In the genomic region with DNA sequence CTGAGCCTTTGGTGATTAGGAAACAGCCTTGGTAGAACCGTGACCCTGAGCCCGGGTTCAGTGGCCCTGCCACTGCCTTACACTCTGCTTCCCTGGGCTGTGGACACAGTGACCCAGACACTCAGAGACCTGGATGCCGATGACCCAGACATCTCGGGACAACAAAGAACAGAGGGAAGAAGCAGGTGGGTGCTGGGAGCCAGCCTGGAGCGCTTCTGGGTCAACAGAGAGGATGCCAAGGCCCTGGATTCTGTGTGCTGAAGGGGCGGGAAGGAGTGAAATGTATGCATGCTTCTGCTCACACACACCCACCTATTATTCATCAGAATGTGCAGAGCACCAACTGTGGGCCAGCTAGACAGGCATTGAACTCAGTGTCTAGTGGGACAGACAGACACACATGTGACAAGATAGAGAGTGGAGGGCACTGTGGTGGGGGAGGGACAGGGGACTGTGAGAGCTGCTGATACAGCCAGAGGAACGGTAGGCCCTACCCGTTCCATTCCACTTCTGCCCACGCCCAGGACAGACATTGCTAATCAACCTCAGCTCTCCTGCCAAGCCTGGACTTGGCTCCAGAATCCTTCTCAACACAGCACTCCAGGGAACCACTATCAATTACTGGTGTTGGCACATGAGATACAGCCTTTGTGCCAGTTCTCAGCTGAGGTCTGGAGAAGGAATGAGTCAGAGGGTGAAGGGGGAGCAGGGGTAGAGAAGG, we compare ENCODE assay signal across 1 cellular context.
TF ChIP-seq lines count a peak whose summit lies in the region.

No MANE protein-coding gene starts in this region.

TF ChIP-seq in HCT116, 20 proteins besides CTCF, POLR2A, EP300 and RAD21 (continued from another document):
- no peak for TF ChIP-seq SRF (IDR thresholded peaks at IDR 0.05; ENCODE audit: low read depth)
- TF ChIP-seq, protein P1, sequence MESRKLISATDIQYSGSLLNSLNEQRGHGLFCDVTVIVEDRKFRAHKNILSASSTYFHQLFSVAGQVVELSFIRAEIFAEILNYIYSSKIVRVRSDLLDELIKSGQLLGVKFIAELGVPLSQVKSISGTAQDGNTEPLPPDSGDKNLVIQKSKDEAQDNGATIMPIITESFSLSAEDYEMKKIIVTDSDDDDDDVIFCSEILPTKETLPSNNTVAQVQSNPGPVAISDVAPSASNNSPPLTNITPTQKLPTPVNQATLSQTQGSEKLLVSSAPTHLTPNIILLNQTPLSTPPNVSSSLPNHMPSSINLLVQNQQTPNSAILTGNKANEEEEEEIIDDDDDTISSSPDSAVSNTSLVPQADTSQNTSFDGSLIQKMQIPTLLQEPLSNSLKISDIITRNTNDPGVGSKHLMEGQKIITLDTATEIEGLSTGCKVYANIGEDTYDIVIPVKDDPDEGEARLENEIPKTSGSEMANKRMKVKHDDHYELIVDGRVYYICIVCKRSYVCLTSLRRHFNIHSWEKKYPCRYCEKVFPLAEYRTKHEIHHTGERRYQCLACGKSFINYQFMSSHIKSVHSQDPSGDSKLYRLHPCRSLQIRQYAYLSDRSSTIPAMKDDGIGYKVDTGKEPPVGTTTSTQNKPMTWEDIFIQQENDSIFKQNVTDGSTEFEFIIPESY (IDR thresholded peaks at IDR 0.05; ENCODE audit: extremely low read depth, insufficient replicate concordance, low read length), result no peak
- TF ChIP-seq EZH2 (IDR thresholded peaks at IDR 0.05), result no peak
- no peak for TF ChIP-seq POLR2AphosphoS5 (IDR thresholded peaks at IDR 0.05; ENCODE audit: low read depth, low read length)
- no peak for TF ChIP-seq EGR1 (IDR thresholded peaks at IDR 0.05; ENCODE audit: low read depth)
- no peak for TF ChIP-seq SIN3A (IDR thresholded peaks at IDR 0.05; ENCODE audit: low read depth)
- TF ChIP-seq, protein P2, sequence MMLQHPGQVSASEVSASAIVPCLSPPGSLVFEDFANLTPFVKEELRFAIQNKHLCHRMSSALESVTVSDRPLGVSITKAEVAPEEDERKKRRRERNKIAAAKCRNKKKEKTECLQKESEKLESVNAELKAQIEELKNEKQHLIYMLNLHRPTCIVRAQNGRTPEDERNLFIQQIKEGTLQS (IDR thresholded peaks at IDR 0.05), result no peak
- TF ChIP-seq ELF1 (IDR thresholded peaks at IDR 0.05; ENCODE audit: borderline replicate concordance, low read depth), result no peak
- no peak for TF ChIP-seq SP1 (IDR thresholded peaks at IDR 0.05; ENCODE audit: low read depth)
- TF ChIP-seq, protein P3, sequence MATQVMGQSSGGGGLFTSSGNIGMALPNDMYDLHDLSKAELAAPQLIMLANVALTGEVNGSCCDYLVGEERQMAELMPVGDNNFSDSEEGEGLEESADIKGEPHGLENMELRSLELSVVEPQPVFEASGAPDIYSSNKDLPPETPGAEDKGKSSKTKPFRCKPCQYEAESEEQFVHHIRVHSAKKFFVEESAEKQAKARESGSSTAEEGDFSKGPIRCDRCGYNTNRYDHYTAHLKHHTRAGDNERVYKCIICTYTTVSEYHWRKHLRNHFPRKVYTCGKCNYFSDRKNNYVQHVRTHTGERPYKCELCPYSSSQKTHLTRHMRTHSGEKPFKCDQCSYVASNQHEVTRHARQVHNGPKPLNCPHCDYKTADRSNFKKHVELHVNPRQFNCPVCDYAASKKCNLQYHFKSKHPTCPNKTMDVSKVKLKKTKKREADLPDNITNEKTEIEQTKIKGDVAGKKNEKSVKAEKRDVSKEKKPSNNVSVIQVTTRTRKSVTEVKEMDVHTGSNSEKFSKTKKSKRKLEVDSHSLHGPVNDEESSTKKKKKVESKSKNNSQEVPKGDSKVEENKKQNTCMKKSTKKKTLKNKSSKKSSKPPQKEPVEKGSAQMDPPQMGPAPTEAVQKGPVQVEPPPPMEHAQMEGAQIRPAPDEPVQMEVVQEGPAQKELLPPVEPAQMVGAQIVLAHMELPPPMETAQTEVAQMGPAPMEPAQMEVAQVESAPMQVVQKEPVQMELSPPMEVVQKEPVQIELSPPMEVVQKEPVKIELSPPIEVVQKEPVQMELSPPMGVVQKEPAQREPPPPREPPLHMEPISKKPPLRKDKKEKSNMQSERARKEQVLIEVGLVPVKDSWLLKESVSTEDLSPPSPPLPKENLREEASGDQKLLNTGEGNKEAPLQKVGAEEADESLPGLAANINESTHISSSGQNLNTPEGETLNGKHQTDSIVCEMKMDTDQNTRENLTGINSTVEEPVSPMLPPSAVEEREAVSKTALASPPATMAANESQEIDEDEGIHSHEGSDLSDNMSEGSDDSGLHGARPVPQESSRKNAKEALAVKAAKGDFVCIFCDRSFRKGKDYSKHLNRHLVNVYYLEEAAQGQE (IDR thresholded peaks at IDR 0.05; ENCODE audit: low read depth), result no peak
- no peak for TF ChIP-seq ZFX (IDR thresholded peaks at IDR 0.05)
- TF ChIP-seq CEBPB (IDR thresholded peaks at IDR 0.05; ENCODE audit: low read depth), result no peak
- TF ChIP-seq, protein P4, sequence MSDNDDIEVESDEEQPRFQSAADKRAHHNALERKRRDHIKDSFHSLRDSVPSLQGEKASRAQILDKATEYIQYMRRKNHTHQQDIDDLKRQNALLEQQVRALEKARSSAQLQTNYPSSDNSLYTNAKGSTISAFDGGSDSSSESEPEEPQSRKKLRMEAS (IDR thresholded peaks at IDR 0.05), result no peak
